20 cellular contexts compared by ENCODE assay signal in the genomic region with DNA sequence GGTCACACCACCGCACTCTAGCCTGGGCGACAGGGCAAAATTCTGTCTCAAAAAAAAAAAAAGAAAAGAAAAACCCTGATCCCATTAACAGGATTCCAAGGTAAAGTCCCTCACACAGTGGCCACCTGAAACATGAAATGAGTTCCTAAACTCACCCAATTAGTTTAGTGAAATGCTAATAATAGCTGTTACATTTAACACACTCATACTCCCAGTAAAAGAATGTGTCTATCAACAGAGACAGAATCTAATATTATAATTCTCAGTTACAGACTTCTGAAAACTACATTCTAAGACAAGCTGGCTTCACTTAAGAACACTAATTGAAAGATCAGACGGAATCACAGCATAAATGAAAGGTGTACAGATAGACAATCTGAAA. TPM values are rescaled to one million over a fixed set of nuclear protein-coding genes. Genes with fewer than 3 reads are reported as not detected.
A peak's percentile ranks its signal among the peaks of the same experiment; 100 is the strongest.
DNase-seq lines count a peak whose midpoint lies in the region; ATAC-seq and TF ChIP-seq lines count a peak whose summit lies in the region.
"Had no signal": no experiment of that assay in that cellular context is flagged by ENCODE, and none has a peak within 500 bp of the region (broad histone marks: within the 10 kb centered on the region; RNA-seq: fewer than 3 reads in every experiment).

No MANE protein-coding gene starts in this region.

- H3K4me3 Mint-ChIP-seq in GM23338, result no peak overlapping the region
- peak overlapping the region; percentile 28 for H3K4me3 Mint-ChIP-seq in activated T-helper 17 cell treated with anti-CD3 and anti-CD28 coated beads, Interleukin-2, amount 50 U/mL, for 72 hours
- no peak overlapping the region for H3K4me3 Mint-ChIP-seq in CD14-positive monocyte
- H3K4me3 Mint-ChIP-seq: B cell; CD4-positive, alpha-beta memory T cell had no signal

- H4K20me1 ChIP-seq in GM23338 (replicated peaks; ENCODE audit: insufficient read depth) (0 out of 2 replicates have a peak, but pooled peaks cover 4% of the 10 kb centered on the region), smooth muscle cell (ENCODE audit: low read depth) (peaks cover 4% of the 10 kb centered on the region)

- 97% methylated on average over 3 of the region's 3 CpGs for WGBS in smooth muscle cell (ENCODE audit: low lambda C conversion rate)

- H3K27ac Mint-ChIP-seq in GM23338 (peak overlapping the region; percentile 57; the same call in 1 of the 2 replicates), CD14-positive monocyte (peak overlapping the region in 1 of 7 donors; percentile 40)
- peak overlapping the region; percentile 23 for H3K27ac Mint-ChIP-seq in activated T-helper 17 cell treated with anti-CD3 and anti-CD28 coated beads, Interleukin-2, amount 50 U/mL, for 72 hours
- no peak overlapping the region for H3K27ac Mint-ChIP-seq in activated naive CD4-positive, alpha-beta T cell treated with anti-CD3 and anti-CD28 coated beads, Interleukin-2, amount 50 U/mL, for 72 hours
- H3K27ac Mint-ChIP-seq: B cell had no signal

- DNase-seq in GM23338 (ENCODE audit: low spot score) (no peak), smooth muscle cell (lab: John Stamatoyannopoulos, UW; ENCODE audit: unreplicated experiment) (no peak), CD14-positive monocyte (ENCODE audit: low spot score) (no peak), DMS79 treated with DMSO at 0.1 percent for 48 hours (lab: John Stamatoyannopoulos, UW) (no peak)
- DNase-seq in activated naive CD4-positive, alpha-beta T cell treated with anti-CD3 and anti-CD28 coated beads, Interleukin-2, amount 50 U/mL, for 72 hours (ENCODE audit: low spot score in 2 of 2), result no peak
- DNase-seq: CD4-positive, alpha-beta memory T cell; DMS79; KG1; NCI-H1417 treated with DMSO at 0.1 percent for 48 hours; NCI-H1930; NCI-H2171; NCI-H446; NCI-H69; NK-92 treated with Interleukin-12 subunit alpha and Interleukin-12 subunit beta, amount 100 ng/mL, for 24 hours; SIG-M5 had no signal

- H3K4me1 Mint-ChIP-seq in GM23338, result peaks cover 45% of the 10 kb centered on the region
- peaks cover 40% of the 10 kb centered on the region for H3K4me1 Mint-ChIP-seq in activated T-helper 17 cell treated with anti-CD3 and anti-CD28 coated beads, Interleukin-2, amount 50 U/mL, for 72 hours
- peaks cover 16% of the 10 kb centered on the region for H3K4me1 Mint-ChIP-seq in CD14-positive monocyte
- H3K4me1 Mint-ChIP-seq: B cell had no signal

- peak overlapping the region; percentile 31; the same call in 1 of the 2 replicates for H3K4me2 ChIP-seq in GM23338
- H3K4me2 ChIP-seq in smooth muscle cell, result peak overlapping the region; percentile 16

- H3K27ac ChIP-seq in GM23338 (ENCODE audit: low read depth), result no peak overlapping the region
- H3K27ac ChIP-seq in muscle layer of duodenum (ENCODE audit: low read length), result peak overlapping the region; percentile 19
- H3K27ac ChIP-seq in smooth muscle cell (ENCODE audit: low read depth), result peak overlapping the region; percentile 23

- H3K79me2 ChIP-seq in GM23338 (replicated peaks; ENCODE audit: insufficient read depth) (peaks cover 83% of the 10 kb centered on the region), smooth muscle cell (ENCODE audit: low read depth) (peaks cover 4% of the 10 kb centered on the region)

- H3K27me3 Mint-ChIP-seq in GM23338 (ENCODE audit: insufficient read depth, low read depth, poor library complexity) (peaks cover 4% of the 10 kb centered on the region), CD14-positive monocyte (ENCODE audit: low read depth in 3 of 3) (no peaks in the 10 kb centered on the region)
- no peaks in the 10 kb centered on the region for H3K27me3 Mint-ChIP-seq in activated T-helper 17 cell treated with anti-CD3 and anti-CD28 coated beads, Interleukin-2, amount 50 U/mL, for 72 hours
- H3K27me3 Mint-ChIP-seq: B cell; CD4-positive, alpha-beta memory T cell had no signal

- no peak for TF ChIP-seq CTCF in GM23338 (conservative IDR thresholded peaks at IDR 0.05; ENCODE audit: low read depth in 2 of 2)
- TF ChIP-seq CTCF in smooth muscle cell (IDR thresholded peaks at IDR 0.05; ENCODE audit: borderline replicate concordance, insufficient read depth, poor library complexity, severe bottlenecking), result no peak
- TF ChIP-seq CTCF in CD14-positive monocyte (IDR thresholded peaks at IDR 0.05), result no peak

- no peaks in the 10 kb centered on the region for H3K9me3 ChIP-seq in muscle layer of duodenum (ENCODE audit: control insufficient read depth in 1 of 2, low read length in 2 of 2)
- H3K9me3 ChIP-seq in smooth muscle cell (replicated peaks; ENCODE audit: low read depth), result no peaks in the 10 kb centered on the region

- no peaks in the 10 kb centered on the region for H3K9me2 ChIP-seq in GM23338 (ENCODE audit: insufficient read depth)

- H3K9me3 Mint-ChIP-seq in GM23338 (no peaks in the 10 kb centered on the region), CD14-positive monocyte (no peaks in the 10 kb centered on the region)
- H3K9me3 Mint-ChIP-seq in activated T-helper 17 cell treated with anti-CD3 and anti-CD28 coated beads, Interleukin-2, amount 50 U/mL, for 72 hours, result no peaks in the 10 kb centered on the region
- no peaks in the 10 kb centered on the region for H3K9me3 Mint-ChIP-seq in activated naive CD4-positive, alpha-beta T cell treated with anti-CD3 and anti-CD28 coated beads, Interleukin-2, amount 50 U/mL, for 72 hours
- H3K9me3 Mint-ChIP-seq: CD4-positive, alpha-beta memory T cell had no signal

- no peaks in the 10 kb centered on the region for H3F3A ChIP-seq in GM23338 (replicated peaks; ENCODE audit: low read depth)
- H3F3A ChIP-seq in smooth muscle cell (ENCODE audit: low read depth), result peaks cover 1% of the 10 kb centered on the region

- H3K27me3 ChIP-seq in GM23338 (ENCODE audit: insufficient read depth), result no peaks in the 10 kb centered on the region
- H3K27me3 ChIP-seq in muscle layer of duodenum (ENCODE audit: low read depth, low read length), result no peaks in the 10 kb centered on the region
- H3K27me3 ChIP-seq in smooth muscle cell (ENCODE audit: low read depth), result no peaks in the 10 kb centered on the region

- no peak overlapping the region for H3K4me3 ChIP-seq in GM23338
- no peak overlapping the region for H3K4me3 ChIP-seq in muscle layer of duodenum (ENCODE audit: low read depth in 1 of 2, low read length in 2 of 2)
- H3K4me3 ChIP-seq in smooth muscle cell, result no peak overlapping the region

- no peak for ATAC-seq in GM23338
- ATAC-seq in activated T-helper 17 cell treated with anti-CD3 and anti-CD28 coated beads, Interleukin-2, amount 50 U/mL, for 72 hours (replicated peaks), result no peak
- no peak for ATAC-seq in activated naive CD4-positive, alpha-beta T cell treated with anti-CD3 and anti-CD28 coated beads, Interleukin-2, amount 50 U/mL, for 72 hours
- no peak for ATAC-seq in HG03378 (IDR thresholded peaks at IDR 0.05; ENCODE audit: unreplicated experiment)
- ATAC-seq: HepG2 had no signal

- H3K4me1 ChIP-seq in GM23338 (ENCODE audit: insufficient read depth) (peaks cover 42% of the 10 kb centered on the region), muscle layer of duodenum (ENCODE audit: control insufficient read depth in 1 of 2, insufficient read depth in 2 of 2, low read length in 2 of 2) (peaks cover 0 to 10% of the 10 kb centered on the region in 2 donors), smooth muscle cell (ENCODE audit: low read depth) (peaks cover 16% of the 10 kb centered on the region)

- H2AFZ ChIP-seq in GM23338 (no peak overlapping the region), smooth muscle cell (ENCODE audit: low read depth) (no peak overlapping the region)

- H3K36me3 Mint-ChIP-seq in GM23338 (ENCODE audit: low read depth) (peaks cover 48% of the 10 kb centered on the region), CD14-positive monocyte (no peaks in the 10 kb centered on the region)
- H3K36me3 Mint-ChIP-seq in activated T-helper 17 cell treated with anti-CD3 and anti-CD28 coated beads, Interleukin-2, amount 50 U/mL, for 72 hours (ENCODE audit: low read depth), result peaks cover 92% of the 10 kb centered on the region
- H3K36me3 Mint-ChIP-seq in activated naive CD4-positive, alpha-beta T cell treated with anti-CD3 and anti-CD28 coated beads, Interleukin-2, amount 50 U/mL, for 72 hours, result peaks cover 28 to 59% of the 10 kb centered on the region in 2 donors

- intact Hi-C loops in CD14-positive monocyte (cut with micrococcal nuclease), result no loop called here

- 0 out of 2 replicates have a peak, but pooled peaks cover 3% of the 10 kb centered on the region for H3K36me3 ChIP-seq in GM23338 (ENCODE audit: insufficient read depth)
- H3K36me3 ChIP-seq in muscle layer of duodenum (ENCODE audit: control insufficient read depth in 1 of 2, insufficient read depth in 2 of 2, low read length in 2 of 2), result peaks cover 9 to 10% of the 10 kb centered on the region in 2 donors
- H3K36me3 ChIP-seq in smooth muscle cell (ENCODE audit: low read depth), result no peaks in the 10 kb centered on the region

- no peak overlapping the region for H3K9ac ChIP-seq in smooth muscle cell (ENCODE audit: low read depth)

TF ChIP-seq in GM23338, 12 proteins besides CTCF, POLR2A, EP300 and RAD21 (continues in another document):
- no peak for TF ChIP-seq NANOG (IDR thresholded peaks at IDR 0.05; ENCODE audit: borderline replicate concordance)

RNA-seq across cellular contexts. Expression of gene DUSP16, which starts 44.2 kb away (rescaled TPM):
- total RNA-seq in GM23338 (2014; rRNA removed; shearing (Covaris generic)), result 52.8 and 59.4 TPM in 2 replicates
- polyA plus RNA-seq in GM23338 (2016; fragmentation: Nextera tagmentation; extraction: Ambion mirVana), result 11.7 and 12.5 TPM in 2 replicates
- 100 to 1,000 TPM in 1 of 2 donors, 10 to 100 TPM in 1; 68.8 to 125 TPM for total RNA-seq in activated T-helper 17 cell treated with anti-CD3 and anti-CD28 coated beads, Interleukin-2, amount 50 U/mL, for 72 hours
- total RNA-seq in smooth muscle cell, result 10.8 and 13.0 TPM in 2 replicates
- 1.2 and 2.0 TPM in 2 replicates for polyA plus RNA-seq in smooth muscle cell
- polyA plus RNA-seq in CD14-positive monocyte, result under 1 TPM; 0.04 to 0.46 TPM
- 10 to 100 TPM; 37.4 to 64.8 TPM for total RNA-seq in activated naive CD4-positive, alpha-beta T cell treated with anti-CD3 and anti-CD28 coated beads, Interleukin-2, amount 50 U/mL, for 72 hours

Comparison
In these comparisons a context has a peak if more than half of its experiments do, and no peak if none do; other contexts are left out.
1. H3K27ac Mint-ChIP-seq: peak in GM23338 (single experiment) and activated T-helper 17 cell treated with anti-CD3 and anti-CD28 coated beads, Interleukin-2, amount 50 U/mL, for 72 hours (single experiment); none in activated naive CD4-positive, alpha-beta T cell treated with anti-CD3 and anti-CD28 coated beads, Interleukin-2, amount 50 U/mL, for 72 hours (0 of 2).